ENCODE assay signal across 22 cellular contexts in genomic region chr16:10787304-10787703, GRCh38. TPM values are rescaled to one million over a fixed set of nuclear protein-coding genes. Genes with fewer than 3 reads are reported as not detected.
DNase-seq lines count a peak whose midpoint lies in the region; TF ChIP-seq lines count a peak whose summit lies in the region.
"Had no signal": no experiment of that assay in that cellular context is flagged by ENCODE, and none has a peak within 500 bp of the region (broad histone marks: within the 10 kb centered on the region; RNA-seq: fewer than 3 reads in every experiment).

No MANE protein-coding gene starts in this region.

- H3K9ac ChIP-seq in HUES64 (ENCODE audit: low read depth, low read length): no peak overlapping the region
- no peak overlapping the region; the same call in 1 of the 2 replicates for H3K9ac ChIP-seq in OCI-LY3 (ENCODE audit: low read length)

- no peak overlapping the region for H3K4me3 ChIP-seq in HUES64 (ENCODE audit: low read length)
- peak overlapping the region; percentile 49 for H3K4me3 ChIP-seq in OCI-LY3 (ENCODE audit: low read length)
- H3K4me3 ChIP-seq in coronary artery: no peak overlapping the region
- H3K4me3 ChIP-seq: esophagus squamous epithelium, lower lobe of right lung, suprapubic skin had no signal

- TF ChIP-seq CTCF in OCI-LY3 (IDR thresholded peaks at IDR 0.05; ENCODE audit: low read depth, low read length): no peak
- no peak for TF ChIP-seq CTCF in coronary artery (IDR thresholded peaks at IDR 0.05)

- peak overlapping the region; percentile 55; the same call in 1 of the 2 replicates for H3K27ac ChIP-seq in HUES64 (ENCODE audit: low read depth, low read length)
- peak overlapping the region; percentile 43 for H3K27ac ChIP-seq in OCI-LY3 (ENCODE audit: low read length)
- no peak overlapping the region for H3K27ac ChIP-seq in coronary artery
- H3K27ac ChIP-seq: esophagus squamous epithelium, lower lobe of right lung, suprapubic skin, VCaP had no signal

- DNase-seq in D341Med (ENCODE audit: low spot score) (peak; percentile 85), germinal center (ENCODE audit: low spot score) (peak; percentile 68), coronary artery (ENCODE audit: low spot score) (no peak), HUDEP-2 (lab: John Stamatoyannopoulos, UW; ENCODE audit: unreplicated experiment in 76 of 76) (no peak), cerebellum (ENCODE audit: low spot score) (no peak)
- DNase-seq in activated CD8-positive, alpha-beta memory T cell treated with anti-CD3 and anti-CD28 coated beads, Interleukin-2, amount 50 U/mL, for 48 hours: no peak
- DNase-seq: activated CD8-positive, alpha-beta T cell treated with anti-CD3 and anti-CD28 coated beads for 36 hours; activated T-cell treated with anti-CD3 and anti-CD28 coated beads, Interleukin-2, amount 50 U/mL, for 48 hours; esophagus squamous epithelium; lower lobe of right lung; naive thymus-derived CD8-positive, alpha-beta T cell; NCI-H1417 treated with DMSO at 0.1 percent for 48 hours; small intestine; stimulated activated CD4-positive, alpha-beta T cell treated with anti-CD3 and anti-CD28 coated beads, Interleukin-4, amount 100 ng/mL, for 4 hours; stimulated activated CD8-positive, alpha-beta memory T cell treated with anti-CD3 and anti-CD28 coated beads, Interleukin-4, amount 100 ng/mL, for 48 hours; T-cell had no signal

- H3K4me2 ChIP-seq in OCI-LY3 (ENCODE audit: low read length): peak overlapping the region; percentile 53

- H2AFZ ChIP-seq in OCI-LY3 (ENCODE audit: low read depth, low read length): peak overlapping the region; percentile 66; the same call in 1 of the 2 replicates

- H3K4me1 ChIP-seq in HUES64 (ENCODE audit: insufficient read depth, low read length) (no peaks in the 10 kb centered on the region; the same call in 1 of the 2 replicates), OCI-LY3 (ENCODE audit: low read length) (peaks cover 20% of the 10 kb centered on the region)
- H3K4me1 ChIP-seq: suprapubic skin had no signal

- H3K79me2 ChIP-seq in OCI-LY3 (ENCODE audit: low read length): no peaks in the 10 kb centered on the region

- H4K20me1 ChIP-seq in OCI-LY3 (ENCODE audit: insufficient read depth, low read length): no peaks in the 10 kb centered on the region

- H3K27me3 ChIP-seq in HUES64 (ENCODE audit: insufficient read depth, low read length) (no peaks in the 10 kb centered on the region), OCI-LY3 (ENCODE audit: low read depth, low read length) (no peaks in the 10 kb centered on the region; the same call in 1 of the 2 replicates)
- H3K27me3 ChIP-seq: esophagus squamous epithelium, suprapubic skin had no signal

- H3K9me3 ChIP-seq in HUES64 (ENCODE audit: insufficient read depth, low read depth, low read length) (peaks cover 6% of the 10 kb centered on the region), OCI-LY3 (ENCODE audit: insufficient read depth, low read length) (no peaks in the 10 kb centered on the region)
- H3K9me3 ChIP-seq: esophagus squamous epithelium, lower lobe of right lung, suprapubic skin had no signal

- no peaks in the 10 kb centered on the region for H3K36me3 ChIP-seq in HUES64 (ENCODE audit: insufficient read depth, low read length)
- H3K36me3 ChIP-seq in OCI-LY3 (replicated peaks; ENCODE audit: low read depth, low read length): no peaks in the 10 kb centered on the region
- H3K36me3 ChIP-seq: esophagus squamous epithelium, lower lobe of right lung, suprapubic skin had no signal

- 93% methylated on average over 5 of the region's 5 CpGs for WGBS in HUES64

RNA-seq across cellular contexts. Expression of gene TVP23A, which starts 31.3 kb away (rescaled TPM):
- 0.90 TPM for polyA plus RNA-seq in HUES64 (2013, experiment 1 of 2)
- polyA plus RNA-seq in HUES64 (2013, experiment 2 of 2): 1.6 TPM
- 12.2 TPM for total RNA-seq in cerebellum
- total RNA-seq: activated CD8-positive, alpha-beta T cell treated with anti-CD3 and anti-CD28 coated beads for 36 hours; H4; naive thymus-derived CD8-positive, alpha-beta T cell; NCI-H460 had no signal

RNA-seq across cellular contexts. Expression of gene NUBP1, which starts 43.7 kb away (rescaled TPM):
- polyA plus RNA-seq in HUES64 (2013, experiment 1 of 2): 42.2 TPM
- 42.2 TPM for polyA plus RNA-seq in HUES64 (2013, experiment 2 of 2)
- total RNA-seq in cerebellum: 8.7 TPM

Comparison
In these comparisons a context has a peak if more than half of its experiments do, and no peak if none do; other contexts are left out.
1. DNase-seq: peak in D341Med (single experiment) and germinal center (single experiment); none in activated CD8-positive, alpha-beta memory T cell treated with anti-CD3 and anti-CD28 coated beads, Interleukin-2, amount 50 U/mL, for 48 hours (single experiment), coronary artery (single experiment), HUDEP-2 (0 of 76) and cerebellum (single experiment).
2. H3K27ac ChIP-seq: peak in HUES64 (single experiment) and OCI-LY3 (single experiment); none in coronary artery (0 of 2).